Comparison of ENCODE assay signal across 20 cellular contexts in the genomic region with DNA sequence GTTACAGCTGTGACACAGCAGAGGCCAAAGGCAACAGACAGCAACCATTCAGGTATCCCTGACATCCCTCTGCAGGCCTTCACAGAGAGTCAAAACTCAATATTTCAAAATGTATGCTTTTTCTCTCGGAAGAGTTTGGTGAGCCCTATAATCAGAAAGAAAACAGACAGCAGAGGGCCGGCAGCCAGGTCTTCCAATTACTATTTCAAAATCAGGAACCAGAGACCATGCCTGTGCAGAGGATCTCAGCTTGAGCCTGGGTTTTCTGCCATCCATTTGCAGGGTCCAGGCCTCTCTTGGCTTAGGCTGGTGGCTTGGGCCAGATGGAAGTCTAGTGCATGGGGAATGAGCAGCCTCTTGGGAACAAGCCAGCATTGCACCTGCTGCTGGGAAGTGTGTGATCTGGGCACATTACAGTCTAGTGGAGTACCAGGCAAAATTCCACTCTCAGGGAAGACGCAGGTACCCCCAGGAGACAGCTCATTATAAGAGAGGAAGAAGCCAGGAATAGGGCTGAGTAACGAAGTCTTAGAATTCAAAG.
DNase-seq lines count a peak whose midpoint lies in the region; ATAC-seq, FAIRE-seq and TF ChIP-seq lines count a peak whose summit lies in the region.
"Had no signal": no experiment of that assay in that cellular context is flagged by ENCODE, and none has a peak within 500 bp of the region (broad histone marks: within the 10 kb centered on the region; RNA-seq: fewer than 3 reads in every experiment).

No MANE protein-coding gene starts in this region.

- DNase-seq in NCI-H510A treated with DMSO at 0.1 percent for 48 hours (lab: John Stamatoyannopoulos, UW) (peak; percentile 18), NCI-H510A (lab: John Stamatoyannopoulos, UW) (no peak), NCI-H1105 (lab: John Stamatoyannopoulos, UW) (peak; percentile 37), PC-3 (no peak), pancreas (peak; percentile 50 to 78 (median 71))
- DNase-seq: activated CD4-positive, alpha-beta T cell treated with anti-CD3 and anti-CD28 coated beads, Interleukin-2, amount 50 U/mL, for 1 hour; activated naive CD4-positive, alpha-beta T cell treated with anti-CD3 and anti-CD28 coated beads, Interleukin-2, amount 50 U/mL, for 16 hours; COR-L47; H7; hypothalamus; midbrain; sigmoid colon; stimulated activated CD4-positive, alpha-beta T cell treated with anti-CD3 and anti-CD28 coated beads, Interleukin-2, amount 100 ng/mL, for 24 hours had no signal

- H3K4me3 Mint-ChIP-seq in activated T-helper 17 cell treated with anti-CD3 and anti-CD28 coated beads, Interleukin-2, amount 50 U/mL, for 72 hours: no peak overlapping the region
- no peak overlapping the region for H3K4me3 Mint-ChIP-seq in stimulated activated memory B cell treated with anti-CD40 and anti-IgM and Interleukin-4, amounts not matched to agents 10 μg/mL and 1 μg/mL and 100 μg/mL, for 72 hours

- H3K27ac Mint-ChIP-seq in activated T-helper 17 cell treated with anti-CD3 and anti-CD28 coated beads, Interleukin-2, amount 50 U/mL, for 72 hours: no peak overlapping the region
- H3K27ac Mint-ChIP-seq in stimulated activated memory B cell treated with anti-CD40 and anti-IgM and Interleukin-4, amounts not matched to agents 10 μg/mL and 1 μg/mL and 100 μg/mL, for 72 hours: no peak overlapping the region

- no peaks in the 10 kb centered on the region for H3K9me3 ChIP-seq in PC-3 (ENCODE audit: low read length)
- no peaks in the 10 kb centered on the region for H3K9me3 ChIP-seq in pancreas
- H3K9me3 ChIP-seq: neutrophil, sigmoid colon, suprapubic skin had no signal

- no peak overlapping the region for H3K4me3 ChIP-seq in PC-3 (ENCODE audit: low read length)
- no peak overlapping the region for H3K4me3 ChIP-seq in pancreas
- H3K4me3 ChIP-seq: dorsolateral prefrontal cortex, sigmoid colon, suprapubic skin had no signal

- H4K20me1 ChIP-seq in PC-3 (ENCODE audit: low read length): no peaks in the 10 kb centered on the region

- no peak for FAIRE-seq in pancreas (lab: Jason Lieb, UNC)
- FAIRE-seq: TTC549 had no signal

- peak overlapping the region; percentile 71 for H3K4me2 ChIP-seq in PC-3 (ENCODE audit: low read length)

- H3K79me2 ChIP-seq in PC-3 (ENCODE audit: low read length): no peaks in the 10 kb centered on the region

- no peak for ATAC-seq in PC-3
- ATAC-seq in pancreas: peak; percentile 82 to 92 (median 88)
- no peak for ATAC-seq in activated T-helper 17 cell treated with anti-CD3 and anti-CD28 coated beads, Interleukin-2, amount 50 U/mL, for 72 hours (replicated peaks)
- no peak for ATAC-seq in stimulated activated memory B cell treated with anti-CD40 and anti-IgM and Interleukin-4, amounts not matched to agents 10 μg/mL and 1 μg/mL and 100 μg/mL, for 72 hours
- no peak for ATAC-seq in GM21529 (IDR thresholded peaks at IDR 0.05; ENCODE audit: unreplicated experiment)

- TF ChIP-seq CTCF in PC-3 (conservative IDR thresholded peaks at IDR 0.05; ENCODE audit: low read depth, low read length) (no peak), pancreas (IDR thresholded peaks at IDR 0.05) (no peak)

- H3K36me3 Mint-ChIP-seq in activated T-helper 17 cell treated with anti-CD3 and anti-CD28 coated beads, Interleukin-2, amount 50 U/mL, for 72 hours (ENCODE audit: low read depth): no peaks in the 10 kb centered on the region
- H3K36me3 Mint-ChIP-seq in stimulated activated memory B cell treated with anti-CD40 and anti-IgM and Interleukin-4, amounts not matched to agents 10 μg/mL and 1 μg/mL and 100 μg/mL, for 72 hours: no peaks in the 10 kb centered on the region

- POLR2A ChIA-PET in PC-3 (lab: Charles Lee; ENCODE audit: unreplicated experiment): no interaction called here

- no peak overlapping the region for H3K9ac ChIP-seq in PC-3 (ENCODE audit: low read length)

- intact Hi-C loops in PC-3 (cut with micrococcal nuclease) (loop anchor here (5.0 kb wide), 1 partner anchor 133 kb away; no protein-coding TSS in a partner anchor), pancreas (cut with DNase I) (no loop called here)

- H3K9me3 Mint-ChIP-seq in activated T-helper 17 cell treated with anti-CD3 and anti-CD28 coated beads, Interleukin-2, amount 50 U/mL, for 72 hours: no peaks in the 10 kb centered on the region
- no peaks in the 10 kb centered on the region for H3K9me3 Mint-ChIP-seq in stimulated activated memory B cell treated with anti-CD40 and anti-IgM and Interleukin-4, amounts not matched to agents 10 μg/mL and 1 μg/mL and 100 μg/mL, for 72 hours

- no peaks in the 10 kb centered on the region for H3K4me1 Mint-ChIP-seq in activated T-helper 17 cell treated with anti-CD3 and anti-CD28 coated beads, Interleukin-2, amount 50 U/mL, for 72 hours
- H3K4me1 Mint-ChIP-seq in stimulated activated memory B cell treated with anti-CD40 and anti-IgM and Interleukin-4, amounts not matched to agents 10 μg/mL and 1 μg/mL and 100 μg/mL, for 72 hours: no peaks in the 10 kb centered on the region

- no peaks in the 10 kb centered on the region for H3K9me2 ChIP-seq in PC-3 (replicated peaks; ENCODE audit: low read length)

- no peak overlapping the region for H2AFZ ChIP-seq in PC-3 (ENCODE audit: low read length)

- H3K27ac ChIP-seq in PC-3 (ENCODE audit: low read length) (peak overlapping the region; percentile 53), pancreas (peak overlapping the region; percentile 18 to 63 (median 44))
- H3K27ac ChIP-seq: neutrophil, sigmoid colon, suprapubic skin had no signal

- 57 to 67% methylated on average over 4 of the region's 4 CpGs for WGBS in pancreas, 2 donors

- BruUV-seq in PC-3 (replicated peaks; lab: Mats Ljungman, UMichigan): no TSS peak

- H3K4me1 ChIP-seq in PC-3 (ENCODE audit: insufficient read depth, low read length): peaks cover 18% of the 10 kb centered on the region
- peaks cover 16 to 29% (median 29%) of the 10 kb centered on the region in 3 donors for H3K4me1 ChIP-seq in pancreas

- CTCF ChIA-PET in PC-3 (lab: Charles Lee): interaction anchor here (0.6 kb wide), 1 partner anchor 507 kb away, joined by 3 read pairs; no protein-coding TSS in a partner anchor

- H3K27me3 ChIP-seq in PC-3 (ENCODE audit: low read length) (no peaks in the 10 kb centered on the region), pancreas (no peaks in the 10 kb centered on the region)
- H3K27me3 ChIP-seq: dorsolateral prefrontal cortex, neutrophil, sigmoid colon, suprapubic skin had no signal

- H3K27me3 Mint-ChIP-seq in activated T-helper 17 cell treated with anti-CD3 and anti-CD28 coated beads, Interleukin-2, amount 50 U/mL, for 72 hours: peaks cover 28% of the 10 kb centered on the region
- peaks cover 27% of the 10 kb centered on the region for H3K27me3 Mint-ChIP-seq in stimulated activated memory B cell treated with anti-CD40 and anti-IgM and Interleukin-4, amounts not matched to agents 10 μg/mL and 1 μg/mL and 100 μg/mL, for 72 hours

- no peaks in the 10 kb centered on the region for H3F3A ChIP-seq in PC-3 (ENCODE audit: low read length, unreplicated experiment)

- no peaks in the 10 kb centered on the region for H3K36me3 ChIP-seq in PC-3 (ENCODE audit: low read depth, low read length)
- no peaks in the 10 kb centered on the region for H3K36me3 ChIP-seq in pancreas
- H3K36me3 ChIP-seq: neutrophil, sigmoid colon, suprapubic skin had no signal

Comparison
In these comparisons a context has a peak if more than half of its experiments do, and no peak if none do; other contexts are left out.
1. DNase-seq: peak in NCI-H510A treated with DMSO at 0.1 percent for 48 hours (single experiment), NCI-H1105 (single experiment) and pancreas (6 of 6); none in NCI-H510A (single experiment) and PC-3 (single experiment).
2. ATAC-seq: peak in pancreas (4 of 4); none in PC-3 (single experiment), activated T-helper 17 cell treated with anti-CD3 and anti-CD28 coated beads, Interleukin-2, amount 50 U/mL, for 72 hours (single experiment), stimulated activated memory B cell treated with anti-CD40 and anti-IgM and Interleukin-4, amounts not matched to agents 10 μg/mL and 1 μg/mL and 100 μg/mL, for 72 hours (single experiment) and GM21529 (single experiment).